24 cellular contexts compared by ENCODE assay signal in genomic region chr18:35038029-35038428, GRCh38. TPM values are rescaled to one million over a fixed set of nuclear protein-coding genes. Genes with fewer than 3 reads are reported as not detected.
DNase-seq lines count a peak whose midpoint lies in the region; ATAC-seq and TF ChIP-seq lines count a peak whose summit lies in the region.
"Had no signal": no experiment of that assay in that cellular context is flagged by ENCODE, and none has a peak within 500 bp of the region (broad histone marks: within the 10 kb centered on the region; RNA-seq: fewer than 3 reads in every experiment).

No MANE protein-coding gene starts in this region.

- peak overlapping the region; percentile 58 for H2AFZ ChIP-seq in OCI-LY3 (ENCODE audit: low read depth, low read length)

- no peaks in the 10 kb centered on the region for H3K9me3 ChIP-seq in OCI-LY3 (ENCODE audit: insufficient read depth, low read length)
- H3K9me3 ChIP-seq: body of pancreas had no signal

- peaks cover 37% of the 10 kb centered on the region for H3K4me1 ChIP-seq in OCI-LY3 (ENCODE audit: low read length)

- H3K27me3 Mint-ChIP-seq in activated T-cell treated with anti-CD3 and anti-CD28 coated beads, Interleukin-2, amount 50 U/mL, for 72 hours (ENCODE audit: low read depth): no peaks in the 10 kb centered on the region
- no peaks in the 10 kb centered on the region for H3K27me3 Mint-ChIP-seq in activated T-cell treated with anti-CD3 and anti-CD28 coated beads, Interleukin-2, amount 50 U/mL, for 4 hours (ENCODE audit: low read depth)
- peaks cover 20 to 21% (median 21%) of the 10 kb centered on the region in 3 donors for H3K27me3 Mint-ChIP-seq in immature natural killer cell (ENCODE audit: low read depth in 3 of 3)
- H3K27me3 Mint-ChIP-seq in stimulated activated memory B cell treated with anti-CD40 and anti-IgM and Interleukin-4, amounts not matched to agents 10 μg/mL and 1 μg/mL and 100 μg/mL, for 72 hours: no peaks in the 10 kb centered on the region
- no peaks in the 10 kb centered on the region for H3K27me3 Mint-ChIP-seq in activated T-helper 1 cell treated with anti-CD3 and anti-CD28 coated beads, Interleukin-12 subunit alpha, Interleukin-12 subunit beta, Interleukin-2, Interleukin-4 antibody, amounts not matched to agents 30 ng/mL and 10 ng/mL and 1 ng/mL, durations not matched to agents 14 hours and 24 hours and 36 hours (ENCODE audit: insufficient read depth)
- H3K27me3 Mint-ChIP-seq: type B pancreatic cell had no signal

- ATAC-seq in activated T-cell treated with anti-CD3 and anti-CD28 coated beads, Interleukin-2, amount 50 U/mL, for 72 hours (replicated peaks in 1 of 2): no peak
- no peak for ATAC-seq in activated T-cell treated with anti-CD3 and anti-CD28 coated beads, Interleukin-2, amount 50 U/mL, for 4 hours
- no peak for ATAC-seq in stimulated activated memory B cell treated with anti-CD40 and anti-IgM and Interleukin-4, amounts not matched to agents 10 μg/mL and 1 μg/mL and 100 μg/mL, for 72 hours
- ATAC-seq: body of pancreas, esophagus mucosa, GM12878, left lobe of liver, PC-3, sciatic nerve had no signal

- H3K9ac ChIP-seq in OCI-LY3 (ENCODE audit: low read length): peak overlapping the region; percentile 27; the same call in 1 of the 2 replicates

- no peaks in the 10 kb centered on the region for H3K9me3 Mint-ChIP-seq in activated T-cell treated with anti-CD3 and anti-CD28 coated beads, Interleukin-2, amount 50 U/mL, for 72 hours
- no peaks in the 10 kb centered on the region for H3K9me3 Mint-ChIP-seq in activated T-cell treated with anti-CD3 and anti-CD28 coated beads, Interleukin-2, amount 50 U/mL, for 4 hours
- no peaks in the 10 kb centered on the region for H3K9me3 Mint-ChIP-seq in immature natural killer cell
- no peaks in the 10 kb centered on the region for H3K9me3 Mint-ChIP-seq in stimulated activated memory B cell treated with anti-CD40 and anti-IgM and Interleukin-4, amounts not matched to agents 10 μg/mL and 1 μg/mL and 100 μg/mL, for 72 hours
- H3K9me3 Mint-ChIP-seq in activated T-helper 1 cell treated with anti-CD3 and anti-CD28 coated beads, Interleukin-12 subunit alpha, Interleukin-12 subunit beta, Interleukin-2, Interleukin-4 antibody, amounts not matched to agents 30 ng/mL and 10 ng/mL and 1 ng/mL, durations not matched to agents 14 hours and 24 hours and 36 hours: peaks cover 4% of the 10 kb centered on the region
- H3K9me3 Mint-ChIP-seq: type B pancreatic cell had no signal

- intact Hi-C loops in activated T-helper 1 cell treated with anti-CD3 and anti-CD28 coated beads, Interleukin-12 subunit alpha, Interleukin-12 subunit beta, Interleukin-2, Interleukin-4 antibody, amounts not matched to agents 30 ng/mL and 10 ng/mL and 1 ng/mL, durations not matched to agents 14 hours and 24 hours and 36 hours (cut with micrococcal nuclease): no loop called here

- no peak overlapping the region for H3K4me3 Mint-ChIP-seq in activated T-cell treated with anti-CD3 and anti-CD28 coated beads, Interleukin-2, amount 50 U/mL, for 72 hours
- H3K4me3 Mint-ChIP-seq in activated T-cell treated with anti-CD3 and anti-CD28 coated beads, Interleukin-2, amount 50 U/mL, for 4 hours: no peak overlapping the region
- peak overlapping the region; percentile 19 to 58 (median 39) for H3K4me3 Mint-ChIP-seq in immature natural killer cell
- no peak overlapping the region for H3K4me3 Mint-ChIP-seq in stimulated activated memory B cell treated with anti-CD40 and anti-IgM and Interleukin-4, amounts not matched to agents 10 μg/mL and 1 μg/mL and 100 μg/mL, for 72 hours
- no peak overlapping the region for H3K4me3 Mint-ChIP-seq in activated T-helper 1 cell treated with anti-CD3 and anti-CD28 coated beads, Interleukin-12 subunit alpha, Interleukin-12 subunit beta, Interleukin-2, Interleukin-4 antibody, amounts not matched to agents 30 ng/mL and 10 ng/mL and 1 ng/mL, durations not matched to agents 14 hours and 24 hours and 36 hours
- H3K4me3 Mint-ChIP-seq: type B pancreatic cell had no signal

- H3K27me3 ChIP-seq in OCI-LY3 (ENCODE audit: low read depth, low read length): no peaks in the 10 kb centered on the region
- H3K27me3 ChIP-seq: body of pancreas had no signal

- H3K4me2 ChIP-seq in OCI-LY3 (ENCODE audit: low read length): peak overlapping the region; percentile 60

- peaks cover 18% of the 10 kb centered on the region for H3K79me2 ChIP-seq in OCI-LY3 (ENCODE audit: low read length)

- H3K4me3 ChIP-seq in OCI-LY3 (ENCODE audit: low read length): 0 out of 2 replicates have a peak overlapping the region, but pooled peaks have one; percentile 45
- H3K4me3 ChIP-seq: body of pancreas, GM12878 had no signal

- no peak for DNase-seq in activated T-cell treated with anti-CD3 and anti-CD28 coated beads, Interleukin-2, amount 50 U/mL, for 72 hours
- DNase-seq in activated T-cell treated with anti-CD3 and anti-CD28 coated beads, Interleukin-2, amount 50 U/mL, for 4 hours: no peak
- DNase-seq in immature natural killer cell (peak; percentile 52 to 60 (median 58)), DMS53 treated with DMSO at 0.1 percent for 48 hours (lab: John Stamatoyannopoulos, UW; ENCODE audit: unreplicated experiment) (no peak), midbrain (lab: John Stamatoyannopoulos, UW) (no peak)
- no peak for DNase-seq in activated T-helper 1 cell treated with anti-CD3 and anti-CD28 coated beads, Interleukin-12 subunit alpha, Interleukin-12 subunit beta, Interleukin-2, Interleukin-4 antibody, amounts not matched to agents 30 ng/mL and 10 ng/mL and 1 ng/mL, durations not matched to agents 14 hours and 24 hours and 36 hours (ENCODE audit: low spot score)
- DNase-seq: body of pancreas; DND-41; foreskin melanocyte; HCEC 1CT; hippocampal formation; NCI-H1436 treated with DMSO at 0.1 percent for 48 hours; PC-3; Right ventricle myocardium superior; stimulated activated CD4-positive, alpha-beta T cell treated with anti-CD3 and anti-CD28 coated beads, Interleukin-15, amount 100 ng/mL, for 24 hours; T1000 had no signal

- peaks cover 14% of the 10 kb centered on the region for H4K20me1 ChIP-seq in OCI-LY3 (ENCODE audit: insufficient read depth, low read length)

- no peak for TF ChIP-seq CTCF in OCI-LY3 (IDR thresholded peaks at IDR 0.05; ENCODE audit: low read depth, low read length)

- peaks cover 2 to 9% of the 10 kb centered on the region in 2 donors for H3K36me3 Mint-ChIP-seq in activated T-cell treated with anti-CD3 and anti-CD28 coated beads, Interleukin-2, amount 50 U/mL, for 72 hours (ENCODE audit: insufficient read depth in 2 of 2)
- no peaks in the 10 kb centered on the region for H3K36me3 Mint-ChIP-seq in activated T-cell treated with anti-CD3 and anti-CD28 coated beads, Interleukin-2, amount 50 U/mL, for 4 hours (ENCODE audit: insufficient read depth)
- peaks cover 0 to 4% (median 0%) of the 10 kb centered on the region in 3 donors for H3K36me3 Mint-ChIP-seq in immature natural killer cell
- no peaks in the 10 kb centered on the region for H3K36me3 Mint-ChIP-seq in stimulated activated memory B cell treated with anti-CD40 and anti-IgM and Interleukin-4, amounts not matched to agents 10 μg/mL and 1 μg/mL and 100 μg/mL, for 72 hours
- H3K36me3 Mint-ChIP-seq in activated T-helper 1 cell treated with anti-CD3 and anti-CD28 coated beads, Interleukin-12 subunit alpha, Interleukin-12 subunit beta, Interleukin-2, Interleukin-4 antibody, amounts not matched to agents 30 ng/mL and 10 ng/mL and 1 ng/mL, durations not matched to agents 14 hours and 24 hours and 36 hours (ENCODE audit: low read depth): peaks cover 4% of the 10 kb centered on the region
- H3K36me3 Mint-ChIP-seq: type B pancreatic cell had no signal

- peak overlapping the region; percentile 92 for H3K27ac ChIP-seq in OCI-LY3 (ENCODE audit: low read length)
- H3K27ac ChIP-seq: 22Rv1, body of pancreas had no signal

- H3K4me1 Mint-ChIP-seq in activated T-cell treated with anti-CD3 and anti-CD28 coated beads, Interleukin-2, amount 50 U/mL, for 72 hours (ENCODE audit: low read depth): peaks cover 48% of the 10 kb centered on the region
- H3K4me1 Mint-ChIP-seq in activated T-cell treated with anti-CD3 and anti-CD28 coated beads, Interleukin-2, amount 50 U/mL, for 4 hours (ENCODE audit: low read depth): peaks cover 35% of the 10 kb centered on the region
- peaks cover 43 to 74% of the 10 kb centered on the region in 2 donors for H3K4me1 Mint-ChIP-seq in immature natural killer cell
- H3K4me1 Mint-ChIP-seq in stimulated activated memory B cell treated with anti-CD40 and anti-IgM and Interleukin-4, amounts not matched to agents 10 μg/mL and 1 μg/mL and 100 μg/mL, for 72 hours: peaks cover 56% of the 10 kb centered on the region
- peaks cover 27% of the 10 kb centered on the region for H3K4me1 Mint-ChIP-seq in activated T-helper 1 cell treated with anti-CD3 and anti-CD28 coated beads, Interleukin-12 subunit alpha, Interleukin-12 subunit beta, Interleukin-2, Interleukin-4 antibody, amounts not matched to agents 30 ng/mL and 10 ng/mL and 1 ng/mL, durations not matched to agents 14 hours and 24 hours and 36 hours (ENCODE audit: low read depth)

- H3K36me3 ChIP-seq in OCI-LY3 (replicated peaks; ENCODE audit: low read depth, low read length): no peaks in the 10 kb centered on the region

- peak overlapping the region; percentile 4 for H3K27ac Mint-ChIP-seq in activated T-cell treated with anti-CD3 and anti-CD28 coated beads, Interleukin-2, amount 50 U/mL, for 72 hours
- peak overlapping the region; percentile 76 to 100 (median 94) for H3K27ac Mint-ChIP-seq in immature natural killer cell
- H3K27ac Mint-ChIP-seq in stimulated activated memory B cell treated with anti-CD40 and anti-IgM and Interleukin-4, amounts not matched to agents 10 μg/mL and 1 μg/mL and 100 μg/mL, for 72 hours: peak overlapping the region; percentile 91
- H3K27ac Mint-ChIP-seq in activated T-helper 1 cell treated with anti-CD3 and anti-CD28 coated beads, Interleukin-12 subunit alpha, Interleukin-12 subunit beta, Interleukin-2, Interleukin-4 antibody, amounts not matched to agents 30 ng/mL and 10 ng/mL and 1 ng/mL, durations not matched to agents 14 hours and 24 hours and 36 hours: no peak overlapping the region

RNA-seq across cellular contexts. Expression of gene MAPRE2, which starts 3.2 kb away (rescaled TPM):
- total RNA-seq in activated T-cell treated with anti-CD3 and anti-CD28 coated beads, Interleukin-2, amount 50 U/mL, for 72 hours: 10 to 100 TPM; 53.4 to 54.1 TPM
- total RNA-seq in activated T-cell treated with anti-CD3 and anti-CD28 coated beads, Interleukin-2, amount 50 U/mL, for 4 hours: 10 to 100 TPM; 38.3 to 41.7 (median 38.4) TPM
- 100 to 1,000 TPM; 134 to 265 (median 224) TPM for polyA plus RNA-seq in immature natural killer cell
- 50.7 TPM in 2 replicates for total RNA-seq in activated T-helper 1 cell treated with anti-CD3 and anti-CD28 coated beads, Interleukin-12 subunit alpha, Interleukin-12 subunit beta, Interleukin-2, Interleukin-4 antibody, amounts not matched to agents 30 ng/mL and 10 ng/mL and 1 ng/mL, durations not matched to agents 14 hours and 24 hours and 36 hours

Comparison
In these comparisons a context has a peak if more than half of its experiments do, and no peak if none do; other contexts are left out.
1. DNase-seq: peak in immature natural killer cell (3 of 3); none in activated T-cell treated with anti-CD3 and anti-CD28 coated beads, Interleukin-2, amount 50 U/mL, for 72 hours (0 of 2), activated T-cell treated with anti-CD3 and anti-CD28 coated beads, Interleukin-2, amount 50 U/mL, for 4 hours (single experiment), DMS53 treated with DMSO at 0.1 percent for 48 hours (single experiment), midbrain (single experiment) and activated T-helper 1 cell treated with anti-CD3 and anti-CD28 coated beads, Interleukin-12 subunit alpha, Interleukin-12 subunit beta, Interleukin-2, Interleukin-4 antibody, amounts not matched to agents 30 ng/mL and 10 ng/mL and 1 ng/mL, durations not matched to agents 14 hours and 24 hours and 36 hours (single experiment).
2. H3K4me3 Mint-ChIP-seq: peak in immature natural killer cell (5 of 5); none in activated T-cell treated with anti-CD3 and anti-CD28 coated beads, Interleukin-2, amount 50 U/mL, for 72 hours (0 of 2), activated T-cell treated with anti-CD3 and anti-CD28 coated beads, Interleukin-2, amount 50 U/mL, for 4 hours (single experiment), stimulated activated memory B cell treated with anti-CD40 and anti-IgM and Interleukin-4, amounts not matched to agents 10 μg/mL and 1 μg/mL and 100 μg/mL, for 72 hours (single experiment) and activated T-helper 1 cell treated with anti-CD3 and anti-CD28 coated beads, Interleukin-12 subunit alpha, Interleukin-12 subunit beta, Interleukin-2, Interleukin-4 antibody, amounts not matched to agents 30 ng/mL and 10 ng/mL and 1 ng/mL, durations not matched to agents 14 hours and 24 hours and 36 hours (single experiment).